ENCODE assay signal across 8 cellular contexts in the genomic region with DNA sequence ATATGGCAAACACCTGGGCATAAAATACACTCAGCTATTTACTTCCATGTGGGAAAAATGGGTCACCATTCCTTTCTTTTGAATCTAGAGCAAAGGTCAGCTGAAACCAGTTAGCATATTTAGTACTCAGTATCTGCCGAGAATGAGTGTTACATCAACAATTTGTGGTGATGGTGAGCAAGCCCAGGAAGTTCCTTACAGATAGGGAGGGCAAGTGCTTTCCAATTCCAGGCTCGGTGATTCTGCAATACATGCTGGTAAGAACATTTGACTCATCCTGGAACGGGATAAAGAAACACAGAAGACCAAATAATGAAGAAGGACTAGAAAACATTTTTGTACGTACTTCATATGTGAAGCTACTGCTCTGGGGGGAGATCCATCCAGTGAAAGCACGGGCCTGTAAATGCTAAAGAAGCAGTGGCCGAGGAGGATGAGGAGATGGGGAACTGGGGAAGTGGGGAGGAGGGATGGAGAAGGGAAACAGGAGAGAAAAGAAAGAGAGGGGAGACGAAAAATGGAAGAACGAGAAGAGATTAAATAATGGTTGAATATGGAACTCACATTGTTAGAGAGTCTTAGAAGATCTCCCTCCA.
DNase-seq lines count a peak whose midpoint lies in the region; ATAC-seq and TF ChIP-seq lines count a peak whose summit lies in the region.

No MANE protein-coding gene starts in this region.

- peaks cover 22% of the 10 kb centered on the region for H3K4me1 ChIP-seq in GM23248 (ENCODE audit: insufficient read depth)

- H3K27me3 Mint-ChIP-seq in WTC11 (ENCODE audit: low read depth): no peaks in the 10 kb centered on the region

- 0 out of 2 replicates have a peak overlapping the region, but pooled peaks have one; percentile 28 for H3K27ac Mint-ChIP-seq in WTC11

- POLR2A ChIA-PET in WTC11 (lab: Charles Lee): no interaction called here

- peak; percentile 99 for DNase-seq in GM23248
- DNase-seq in WTC11 (ENCODE audit: low spot score): no peak
- peak; percentile 98 to 99 for DNase-seq in foreskin fibroblast
- no peak for DNase-seq in sciatic nerve (ENCODE audit: low spot score)
- no peak for DNase-seq in NCI-H69 (lab: John Stamatoyannopoulos, UW)
- DNase-seq in activated CD4-positive, alpha-beta T cell treated with anti-CD3 and anti-CD28 coated beads for 48 hours: no peak
- no peak for DNase-seq in NCI-H524 treated with DMSO at 0.1 percent for 48 hours (lab: John Stamatoyannopoulos, UW)
- no peak for DNase-seq in NCI-H2081 (lab: John Stamatoyannopoulos, UW)

- TF ChIP-seq CTCF in WTC11 (IDR thresholded peaks at IDR 0.05) (no peak), foreskin fibroblast (IDR thresholded peaks at IDR 0.05; ENCODE audit: low read depth, low read length) (no peak)

- H3K36me3 Mint-ChIP-seq in WTC11: no peaks in the 10 kb centered on the region

- in situ Hi-C loops in GM23248 (cut with MboI): no loop called here

- peaks cover 27% of the 10 kb centered on the region for H3K4me1 Mint-ChIP-seq in WTC11

- H3K9me3 ChIP-seq in GM23248 (ENCODE audit: low read depth): no peaks in the 10 kb centered on the region

- CTCF ChIA-PET in WTC11 (lab: Charles Lee): interaction anchor here (0.5 to 1.1 kb wide), 4 partner anchors 16 to 281 kb away, joined by 3 to 4 read pairs (median 4); no protein-coding TSS in a partner anchor

- intact Hi-C loops in sciatic nerve (cut with DNase I): no loop called here

- H2AFZ ChIP-seq in GM23248: peak overlapping the region; percentile 40; the same call in 1 of the 2 replicates

- peak overlapping the region; percentile 67 for H3K27ac ChIP-seq in GM23248

- H3K9me2 ChIP-seq in GM23248 (ENCODE audit: insufficient read depth): no peaks in the 10 kb centered on the region

- peaks cover 12% of the 10 kb centered on the region for H3K9me3 Mint-ChIP-seq in WTC11

- no peaks in the 10 kb centered on the region for H4K20me1 ChIP-seq in GM23248 (ENCODE audit: insufficient read depth)

- H3K36me3 ChIP-seq in GM23248 (ENCODE audit: low read depth): no peaks in the 10 kb centered on the region

- no peaks in the 10 kb centered on the region for H3K79me2 ChIP-seq in GM23248 (ENCODE audit: insufficient read depth)

- H3K9ac ChIP-seq in GM23248: peak overlapping the region; percentile 35; the same call in 1 of the 2 replicates

- H3K4me3 Mint-ChIP-seq in WTC11: no peak overlapping the region

- ATAC-seq in WTC11 (no peak), sciatic nerve (peak; percentile 80)

- WGBS in GM23248 (ENCODE audit: low coverage in 1 of 2, low lambda C conversion rate in 2 of 2, missing lambda C conversion rate in 2 of 2), 2 experiments: 24% methylated on average over 8 of the region's 8 CpGs

- no peaks in the 10 kb centered on the region for H3K27me3 ChIP-seq in GM23248 (replicated peaks; ENCODE audit: insufficient read depth)

- peaks cover 12% of the 10 kb centered on the region for H3F3A ChIP-seq in GM23248 (ENCODE audit: insufficient read depth)

- H3K4me3 ChIP-seq in GM23248 (peak overlapping the region; percentile 47), foreskin fibroblast (ENCODE audit: low read depth in 1 of 2, low read length in 2 of 2) (no peak overlapping the region)

- H3K4me2 ChIP-seq in GM23248 (ENCODE audit: unreplicated experiment): peak overlapping the region; percentile 65

TF ChIP-seq in WTC11, 78 proteins besides CTCF, POLR2A, EP300 and RAD21:
- TF ChIP-seq RELA (CRISPR knock-in tag; IDR thresholded peaks at IDR 0.05; ENCODE audit: borderline replicate concordance) (no peak), ZNF532 (CRISPR knock-in tag; IDR thresholded peaks at IDR 0.05; ENCODE audit: borderline replicate concordance) (no peak)
TF ChIP-seq in WTC11: peak in this region for 0.

Comparison
In these comparisons a context has a peak if more than half of its experiments do, and no peak if none do; other contexts are left out.
1. DNase-seq: peak in GM23248 (single experiment) and foreskin fibroblast (2 of 2); none in WTC11 (single experiment), sciatic nerve (single experiment), NCI-H69 (single experiment), activated CD4-positive, alpha-beta T cell treated with anti-CD3 and anti-CD28 coated beads for 48 hours (single experiment), NCI-H524 treated with DMSO at 0.1 percent for 48 hours (single experiment) and NCI-H2081 (0 of 2).